In the genomic region with DNA sequence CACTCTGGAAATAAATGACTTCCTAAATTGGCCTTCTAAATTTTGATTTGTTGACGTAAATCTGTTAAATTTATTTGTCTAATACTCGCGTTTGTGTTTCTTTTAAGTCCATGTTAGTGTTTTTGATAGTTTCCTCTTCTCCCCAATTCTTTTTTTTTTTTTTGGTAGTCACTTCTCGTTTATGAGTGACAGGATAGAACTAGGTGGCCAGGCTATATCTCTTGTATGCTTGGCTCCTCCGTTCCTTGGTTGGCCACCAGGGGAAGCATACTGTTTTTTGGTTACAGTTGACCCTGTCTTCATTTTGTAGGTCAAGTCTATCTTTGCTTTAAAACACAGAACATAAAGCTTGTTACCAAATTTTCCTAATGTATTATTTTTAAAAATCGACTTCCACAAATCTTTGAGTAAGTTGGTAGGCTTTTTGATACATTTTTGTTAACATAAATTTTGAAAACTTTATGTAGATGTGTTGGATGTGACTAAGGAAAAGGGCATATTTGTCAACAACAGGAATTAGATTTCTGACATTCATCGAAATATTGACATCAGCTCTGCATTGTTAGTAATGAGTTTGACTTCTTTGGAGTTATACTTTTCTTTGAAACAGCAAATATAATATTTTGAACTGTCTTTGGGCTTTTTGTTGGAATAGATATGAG, we compare ENCODE assay signal across 8 cellular contexts. TPM values are rescaled to one million over a fixed set of nuclear protein-coding genes. Genes with fewer than 3 reads are reported as not detected.
A peak's percentile ranks its signal among the peaks of the same experiment; 100 is the strongest.
DNase-seq lines count a peak whose midpoint lies in the region; ATAC-seq and TF ChIP-seq lines count a peak whose summit lies in the region.

No MANE protein-coding gene starts in this region.

- H3K4me3 ChIP-seq in liver (ENCODE audit: low read depth in 1 of 3, low read length in 3 of 3), result peak overlapping the region in 2 of 3 donors; percentile 26 to 99

- H3K27me3 ChIP-seq in liver (ENCODE audit: control insufficient read depth in 4 of 4, insufficient read depth in 4 of 4, low read length in 3 of 4), result no peaks in the 10 kb centered on the region

- DNase-seq in DMS79 treated with DMSO at 0.1 percent for 48 hours (lab: John Stamatoyannopoulos, UW), result peak; percentile 70
- DNase-seq in NCI-H510A treated with DMSO at 0.1 percent for 48 hours (lab: John Stamatoyannopoulos, UW), result peak; percentile 70
- peak; percentile 82 for DNase-seq in activated CD4-positive, alpha-beta T cell treated with anti-CD3 and anti-CD28 coated beads for 36 hours
- peak; percentile 55 to 76 for DNase-seq in dermis microvascular lymphatic vessel endothelial cell (ENCODE audit: low read depth in 2 of 2)
- DNase-seq in stimulated activated CD8-positive, alpha-beta memory T cell treated with anti-CD3 and anti-CD28 coated beads, Interleukin-15, amount 100 ng/mL, for 1 hour (ENCODE audit: low read depth), result peak; percentile 37
- no peak for DNase-seq in T1000 (lab: John Stamatoyannopoulos, UW)

- H3K9me3 Mint-ChIP-seq in activated CD4-positive, alpha-beta T cell treated with anti-CD3 and anti-CD28 coated beads for 36 hours (ENCODE audit: low read depth), result no peaks in the 10 kb centered on the region

- H3K36me3 Mint-ChIP-seq in activated CD4-positive, alpha-beta T cell treated with anti-CD3 and anti-CD28 coated beads for 36 hours (ENCODE audit: low read depth), result peaks cover 19% of the 10 kb centered on the region

- H3K4me1 Mint-ChIP-seq in activated CD4-positive, alpha-beta T cell treated with anti-CD3 and anti-CD28 coated beads for 36 hours, result peaks cover 40% of the 10 kb centered on the region

- POLR2A ChIA-PET in activated CD4-positive, alpha-beta T cell treated with anti-CD3 and anti-CD28 coated beads for 36 hours (lab: Charles Lee), result interaction anchor here (0.6 to 1.3 kb wide), 5 partner anchors 8 to 1126 kb away, joined by 3 to 9 read pairs (median 4); no protein-coding TSS in a partner anchor

- peak; percentile 31 for ATAC-seq in HG03280 (IDR thresholded peaks at IDR 0.05; ENCODE audit: unreplicated experiment)
- peak; percentile 16 for ATAC-seq in activated CD4-positive, alpha-beta T cell treated with anti-CD3 and anti-CD28 coated beads for 36 hours

- peak; percentile 71 to 78 for TF ChIP-seq RAD21 in liver (IDR thresholded peaks at IDR 0.05)

- TF ChIP-seq CTCF in liver (IDR thresholded peaks at IDR 0.05; ENCODE audit: low read depth, low read length, missing input control), result peak; percentile 82

- no peaks in the 10 kb centered on the region for H3K27me3 Mint-ChIP-seq in activated CD4-positive, alpha-beta T cell treated with anti-CD3 and anti-CD28 coated beads for 36 hours

- H3K9me3 ChIP-seq in liver (ENCODE audit: control insufficient read depth in 4 of 4, low read length in 3 of 4), result no peaks in the 10 kb centered on the region

- H3K4me1 ChIP-seq in liver (ENCODE audit: control insufficient read depth in 4 of 4, insufficient read depth in 4 of 4, low read length in 3 of 4), result peaks cover 4 to 13% (median 10%) of the 10 kb centered on the region in 4 donors

- H3K27ac ChIP-seq in liver (ENCODE audit: low read depth in 1 of 2, low read length in 2 of 2), result peak overlapping the region; percentile 19 to 59

- peak overlapping the region; percentile 59 for H3K27ac Mint-ChIP-seq in activated CD4-positive, alpha-beta T cell treated with anti-CD3 and anti-CD28 coated beads for 36 hours

- CTCF ChIA-PET in activated CD4-positive, alpha-beta T cell treated with anti-CD3 and anti-CD28 coated beads for 36 hours (lab: Charles Lee), result interaction anchor here (0.5 to 3.3 kb wide), 42 partner anchors 9 to 1286 kb away, joined by 3 to 25 read pairs (median 4); partner anchors contain the start of gene ANKRD9

- intact Hi-C loops in activated CD4-positive, alpha-beta T cell treated with anti-CD3 and anti-CD28 coated beads for 36 hours (cut with DNase I, micrococcal nuclease), result loop anchor here (1.0 to 10.0 kb wide), 5 partner anchors 40 to 1120 kb away; partner anchors contain the start of genes XRCC3 (in 1 of the 2) and ZFYVE21 (in 1 of the 2)

- peaks cover 0 to 3% (median under 1%) of the 10 kb centered on the region in 4 donors for H3K36me3 ChIP-seq in liver (ENCODE audit: control insufficient read depth in 4 of 4, insufficient read depth in 3 of 4, low read depth in 1 of 4, low read length in 3 of 4)

- H3K9ac ChIP-seq in liver (ENCODE audit: low read depth in 1 of 2, low read length in 2 of 2), result peak overlapping the region; percentile 71 to 77

- H3K4me3 Mint-ChIP-seq in activated CD4-positive, alpha-beta T cell treated with anti-CD3 and anti-CD28 coated beads for 36 hours, result peak overlapping the region; percentile 93

- WGBS in liver, result 15% methylated on average over 7 of the region's 7 CpGs

TF ChIP-seq in liver, 16 proteins besides CTCF, POLR2A, EP300 and RAD21:
- TF ChIP-seq TAF1 (conservative IDR thresholded peaks at IDR 0.05) (no peak), HNF4A (conservative IDR thresholded peaks at IDR 0.05) (peak in 1 of 2 donors; percentile 24), RXRA (IDR thresholded peaks at IDR 0.05) (peak; percentile 37 to 57), SP1 (IDR thresholded peaks at IDR 0.05) (peak; percentile 28), NR2F2 (IDR thresholded peaks at IDR 0.05) (peak; percentile 57), YY1 (IDR thresholded peaks at IDR 0.05) (no peak), HNF4G (IDR thresholded peaks at IDR 0.05) (no peak)

RNA-seq across cellular contexts. Expression of gene RCOR1, which starts 2.2 kb away (rescaled TPM):
- total RNA-seq in activated CD4-positive, alpha-beta T cell treated with anti-CD3 and anti-CD28 coated beads for 36 hours, result 10 to 100 TPM; 14.8 to 15.3 TPM
- total RNA-seq in dermis microvascular lymphatic vessel endothelial cell, result 11.4 and 12.4 TPM in 2 replicates
- 10 to 100 TPM in 1 of 2 donors, 1 to 10 TPM in 1; 6.9 to 17.0 TPM for total RNA-seq in liver
- polyA plus RNA-seq in liver, result 1 to 10 TPM; 4.2 to 4.6 TPM
